In the genomic region with DNA sequence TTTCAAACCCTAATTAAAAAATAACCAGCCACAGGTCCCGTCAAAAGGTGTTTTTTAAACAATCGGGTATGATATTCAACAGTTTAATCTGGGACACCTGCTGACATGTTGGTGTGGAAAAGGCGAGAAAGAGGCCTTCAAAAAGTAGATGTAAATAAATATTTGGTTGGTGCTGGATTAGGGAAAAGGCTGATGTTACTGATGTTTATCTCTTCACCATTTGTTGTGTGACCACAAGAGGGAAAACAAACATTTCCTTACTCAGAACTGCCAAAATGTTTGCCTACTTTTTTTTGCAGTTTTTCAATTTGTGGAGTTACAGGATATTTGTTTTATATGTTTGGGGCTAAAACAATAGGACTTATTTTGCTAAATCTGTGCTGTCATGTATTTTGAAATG, we compare ENCODE assay signal across 7 cellular contexts. TPM values are rescaled to one million over a fixed set of nuclear protein-coding genes. Genes with fewer than 3 reads are reported as not detected.
A peak's percentile ranks its signal among the peaks of the same experiment; 100 is the strongest.
DNase-seq lines count a peak whose midpoint lies in the region; ATAC-seq and TF ChIP-seq lines count a peak whose summit lies in the region.

No MANE protein-coding gene starts in this region.

- 2% methylated on average over 3 of the region's 3 CpGs for WGBS in HUES64

- no peak for DNase-seq in ascending aorta (ENCODE audit: low spot score in 2 of 2)
- DNase-seq in midbrain (lab: John Stamatoyannopoulos, UW): no peak
- DNase-seq in HuH-7 (ENCODE audit: low spot score): no peak

- H3K9ac ChIP-seq in HUES64 (ENCODE audit: low read depth, low read length): peak overlapping the region; percentile 94
- peak overlapping the region; percentile 63 to 93 (median 81) for H3K9ac ChIP-seq in subcutaneous abdominal adipose tissue (ENCODE audit: low read length in 5 of 5)

- H3K27ac ChIP-seq in HUES64 (ENCODE audit: low read depth, low read length): peak overlapping the region; percentile 98; the same call in 1 of the 2 replicates
- peak overlapping the region; percentile 90 to 91 for H3K27ac ChIP-seq in ascending aorta
- peak overlapping the region; percentile 96 for H3K27ac ChIP-seq in layer of hippocampus (ENCODE audit: low read depth, low read length)
- peak overlapping the region; percentile 92 for H3K27ac ChIP-seq in subcutaneous abdominal adipose tissue (ENCODE audit: low read depth, low read length)

- H3K27me3 ChIP-seq in HUES64 (ENCODE audit: insufficient read depth, low read length) (no peaks in the 10 kb centered on the region), ascending aorta (no peaks in the 10 kb centered on the region), layer of hippocampus (ENCODE audit: control insufficient read depth, insufficient read depth, low read length) (no peaks in the 10 kb centered on the region), subcutaneous abdominal adipose tissue (ENCODE audit: control insufficient read depth in 5 of 5, insufficient read depth in 4 of 5, low read length in 5 of 5) (no peaks in the 10 kb centered on the region)

- intact Hi-C loops in ascending aorta (cut with DNase I): loop anchor here (5.0 kb wide), 3 partner anchors 64 to 119 kb away; no protein-coding TSS in a partner anchor

- H3K36me3 ChIP-seq in HUES64 (ENCODE audit: insufficient read depth, low read length): no peaks in the 10 kb centered on the region
- no peaks in the 10 kb centered on the region for H3K36me3 ChIP-seq in ascending aorta
- no peaks in the 10 kb centered on the region for H3K36me3 ChIP-seq in subcutaneous abdominal adipose tissue (ENCODE audit: control insufficient read depth in 5 of 5, insufficient read depth in 5 of 5, low read length in 5 of 5)

- H3K4me1 ChIP-seq in HUES64 (ENCODE audit: insufficient read depth, low read length) (peaks cover 53% of the 10 kb centered on the region), ascending aorta (peaks cover 0 to 33% of the 10 kb centered on the region in 2 donors), subcutaneous abdominal adipose tissue (ENCODE audit: control insufficient read depth in 5 of 5, insufficient read depth in 5 of 5, low read length in 5 of 5) (peaks cover 0 to 45% (median 35%) of the 10 kb centered on the region in 5 donors)

- no peak for TF ChIP-seq CTCF in ascending aorta (IDR thresholded peaks at IDR 0.05)

- ATAC-seq in GM18498 (IDR thresholded peaks at IDR 0.05; ENCODE audit: unreplicated experiment): no peak

- H3K4me3 ChIP-seq in HUES64 (ENCODE audit: low read length): peak overlapping the region; percentile 91
- peak overlapping the region; percentile 91 to 96 for H3K4me3 ChIP-seq in ascending aorta
- H3K4me3 ChIP-seq in subcutaneous abdominal adipose tissue (ENCODE audit: low read depth in 1 of 5, low read length in 5 of 5): peak overlapping the region; percentile 70 to 87 (median 85)

- no peaks in the 10 kb centered on the region for H3K9me3 ChIP-seq in HUES64 (ENCODE audit: insufficient read depth, low read depth, low read length)
- H3K9me3 ChIP-seq in ascending aorta: no peaks in the 10 kb centered on the region
- no peaks in the 10 kb centered on the region for H3K9me3 ChIP-seq in subcutaneous abdominal adipose tissue (ENCODE audit: control insufficient read depth in 5 of 5, low read length in 5 of 5)

RNA-seq across cellular contexts. Expression of gene SASH1, which starts 0.7 kb away (rescaled TPM):
- polyA plus RNA-seq in HUES64 (2013, experiment 1 of 2): 12.6 TPM
- 13.7 TPM for polyA plus RNA-seq in HUES64 (2013, experiment 2 of 2)
- 70.2 TPM for total RNA-seq in ascending aorta
